Comparison of ENCODE assay signal across 12 cellular contexts in genomic region chr12:74794522-74794921, GRCh38.
"Had no signal": no experiment of that assay in that cellular context is flagged by ENCODE, and none has a peak within 500 bp of the region (broad histone marks: within the 10 kb centered on the region; RNA-seq: fewer than 3 reads in every experiment).

No MANE protein-coding gene starts in this region.

- H3K27ac ChIP-seq: cardiac muscle cell, foreskin keratinocyte, heart left ventricle, left ventricle myocardium inferior had no signal

- H3K4me1 ChIP-seq: foreskin keratinocyte, heart left ventricle, left ventricle myocardium inferior had no signal

- DNase-seq: activated CD4-positive, alpha-beta memory T cell treated with anti-CD3 and anti-CD28 coated beads for 36 hours; activated CD4-positive, alpha-beta T cell treated with anti-CD3 and anti-CD28 coated beads for 1 hour; activated effector memory CD4-positive, alpha-beta T cell treated with anti-CD3 and anti-CD28 coated beads, Interleukin-2, amount 50 U/mL, for 16 hours; activated T-cell treated with anti-CD3 and anti-CD28 coated beads, Interleukin-2, amount 50 U/mL, for 4 hours; anterior cingulate cortex; foreskin keratinocyte; heart left ventricle; left ventricle myocardium inferior; mesendoderm had no signal

- H3K4me3 ChIP-seq: cardiac muscle cell, heart left ventricle, left ventricle myocardium inferior had no signal

- H3K9me3 Mint-ChIP-seq: activated CD4-positive, alpha-beta memory T cell treated with anti-CD3 and anti-CD28 coated beads for 36 hours; activated T-cell treated with anti-CD3 and anti-CD28 coated beads, Interleukin-2, amount 50 U/mL, for 4 hours had no signal

- H3K36me3 ChIP-seq: cardiac muscle cell, heart left ventricle, left ventricle myocardium inferior had no signal

- ATAC-seq: activated T-cell treated with anti-CD3 and anti-CD28 coated beads, Interleukin-2, amount 50 U/mL, for 4 hours; foreskin keratinocyte; heart left ventricle had no signal

- H3K9me3 ChIP-seq: heart left ventricle, left ventricle myocardium inferior had no signal

- H3K27ac Mint-ChIP-seq: activated CD4-positive, alpha-beta memory T cell treated with anti-CD3 and anti-CD28 coated beads for 36 hours; activated naive CD8-positive, alpha-beta T cell; T-helper 1 cell treated with Interleukin-12 subunit alpha and Interleukin-12 subunit beta and Interleukin-4 antibody, amounts not matched to agents 30 μg/mL and 1 μg/mL, for 36 hours had no signal

- H3K4me3 Mint-ChIP-seq: activated CD4-positive, alpha-beta memory T cell treated with anti-CD3 and anti-CD28 coated beads for 36 hours; activated naive CD8-positive, alpha-beta T cell; activated T-cell treated with anti-CD3 and anti-CD28 coated beads, Interleukin-2, amount 50 U/mL, for 4 hours; T-helper 1 cell treated with Interleukin-12 subunit alpha and Interleukin-12 subunit beta and Interleukin-4 antibody, amounts not matched to agents 30 μg/mL and 1 μg/mL, for 36 hours had no signal

- H3K27me3 ChIP-seq: cardiac muscle cell, foreskin keratinocyte, heart left ventricle had no signal

- H3K27me3 Mint-ChIP-seq: activated CD4-positive, alpha-beta memory T cell treated with anti-CD3 and anti-CD28 coated beads for 36 hours; activated naive CD8-positive, alpha-beta T cell had no signal

- H3K36me3 Mint-ChIP-seq: activated CD4-positive, alpha-beta memory T cell treated with anti-CD3 and anti-CD28 coated beads for 36 hours; activated naive CD8-positive, alpha-beta T cell had no signal
